Comparison of ENCODE assay signal across 24 cellular contexts in genomic region chr2:147351789-147352188, GRCh38.
DNase-seq lines count a peak whose midpoint lies in the region; ATAC-seq and TF ChIP-seq lines count a peak whose summit lies in the region.
"Had no signal": no experiment of that assay in that cellular context is flagged by ENCODE, and none has a peak within 500 bp of the region (broad histone marks: within the 10 kb centered on the region; RNA-seq: fewer than 3 reads in every experiment).

No MANE protein-coding gene starts in this region.

- WGBS in psoas muscle, 3 donors: 25 to 42% (median 30%) methylated on average over 5 of the region's 5 CpGs

- ATAC-seq in psoas muscle: peak; percentile 71 to 81 (median 76)
- no peak for ATAC-seq in GM21825 (IDR thresholded peaks at IDR 0.05; ENCODE audit: unreplicated experiment)
- ATAC-seq: PC-3 had no signal

- intact Hi-C loops in psoas muscle (cut with DNase I): no loop called here

- no peak for TF ChIP-seq CTCF in psoas muscle (IDR thresholded peaks at IDR 0.05)
- TF ChIP-seq CTCF in right atrium auricular region (IDR thresholded peaks at IDR 0.05): no peak
- TF ChIP-seq CTCF in foreskin fibroblast (IDR thresholded peaks at IDR 0.05; ENCODE audit: low read depth, low read length): no peak

- H3K4me3 ChIP-seq in psoas muscle: no peak overlapping the region
- no peak overlapping the region for H3K4me3 ChIP-seq in right atrium auricular region
- no peak overlapping the region for H3K4me3 ChIP-seq in foreskin fibroblast (ENCODE audit: low read depth in 1 of 2, low read length in 2 of 2)
- H3K4me3 ChIP-seq: esophagus muscularis mucosa, lung, prostate gland, testis, uterus had no signal

- DNase-seq in NCI-H1105 treated with DMSO at 0.1 percent for 48 hours (lab: John Stamatoyannopoulos, UW): peak; percentile 3
- DNase-seq in NCI-H1105 (lab: John Stamatoyannopoulos, UW): no peak
- peak; percentile 53 for DNase-seq in NCI-H446 treated with DMSO at 0.1 percent for 48 hours (lab: John Stamatoyannopoulos, UW)
- peak; percentile 37 for DNase-seq in astrocyte of the hippocampus (ENCODE audit: low read depth, low spot score)
- DNase-seq in psoas muscle: no peak
- no peak for DNase-seq in right atrium auricular region (ENCODE audit: low spot score)
- DNase-seq in foreskin fibroblast: no peak
- DNase-seq: 8988T; activated CD4-positive, alpha-beta T cell treated with anti-CD3 and anti-CD28 coated beads for 4 hours; activated effector memory CD4-positive, alpha-beta T cell treated with Interleukin-2 at 50 U/mL for 16 hours; aorta; CD4-positive, alpha-beta memory T cell; DMS 273 treated with DMSO at 0.1 percent for 48 hours; foreskin melanocyte; Karpas-422; NCI-H2081 treated with DMSO at 0.1 percent for 48 hours; PC-3; stimulated activated naive CD4-positive, alpha-beta T cell treated with Interleukin-2 at 50 U/mL for 16 hours; testis; uterus had no signal

- H3K27ac ChIP-seq in psoas muscle (peak overlapping the region; percentile 48), right atrium auricular region (no peak overlapping the region)
- H3K27ac ChIP-seq: esophagus muscularis mucosa, prostate gland, testis, uterus had no signal

- H3K9me3 ChIP-seq in psoas muscle: no peaks in the 10 kb centered on the region
- no peaks in the 10 kb centered on the region for H3K9me3 ChIP-seq in right atrium auricular region
- H3K9me3 ChIP-seq: esophagus muscularis mucosa, prostate gland, testis, uterus had no signal

- peaks cover 13% of the 10 kb centered on the region for H3K4me1 ChIP-seq in psoas muscle
- no peaks in the 10 kb centered on the region for H3K4me1 ChIP-seq in right atrium auricular region
- H3K4me1 ChIP-seq: esophagus muscularis mucosa, prostate gland, testis, uterus had no signal

- no peaks in the 10 kb centered on the region for H3K36me3 ChIP-seq in psoas muscle (ENCODE audit: insufficient read depth in 1 of 2, low read depth in 1 of 2)
- H3K36me3 ChIP-seq in right atrium auricular region: no peaks in the 10 kb centered on the region
- H3K36me3 ChIP-seq: esophagus muscularis mucosa, prostate gland, uterus had no signal

- H3K27me3 ChIP-seq in psoas muscle (ENCODE audit: insufficient read depth in 3 of 3, low read length in 2 of 3) (no peaks in the 10 kb centered on the region), right atrium auricular region (no peaks in the 10 kb centered on the region)
- H3K27me3 ChIP-seq: esophagus muscularis mucosa, testis, uterus had no signal

Comparison
In these comparisons a context has a peak if more than half of its experiments do, and no peak if none do; other contexts are left out.
1. DNase-seq: peak in NCI-H1105 treated with DMSO at 0.1 percent for 48 hours (single experiment), NCI-H446 treated with DMSO at 0.1 percent for 48 hours (single experiment) and astrocyte of the hippocampus (single experiment); none in NCI-H1105 (single experiment), psoas muscle (0 of 2), right atrium auricular region (single experiment) and foreskin fibroblast (0 of 2).